In genomic region chr10:7752251-7752650, GRCh38 we compare ENCODE assay signal across 40 cellular contexts. TPM values are rescaled to one million over a fixed set of nuclear protein-coding genes. Genes with fewer than 3 reads are reported as not detected.
"Had no signal": no experiment of that assay in that cellular context is flagged by ENCODE, and none has a peak within 500 bp of the region (broad histone marks: within the 10 kb centered on the region; RNA-seq: fewer than 3 reads in every experiment).

No MANE protein-coding gene starts in this region.

- H3K27me3 ChIP-seq: MG63 had no signal

- H3K9ac ChIP-seq: KMS-11 had no signal

- H3K27ac ChIP-seq: KMS-11 had no signal

- DNase-seq: Karpas-422, Kasumi-1, KG1, MG63, MM.1S, MV-4-11, NCI-H1048, NCI-H1092, NCI-H1092 treated with DMSO at 0.1 percent for 48 hours, NCI-H1105, NCI-H1105 treated with DMSO at 0.1 percent for 48 hours, NCI-H1417, NCI-H1417 treated with DMSO at 0.1 percent for 48 hours, NCI-H1436, NCI-H1436 treated with DMSO at 0.1 percent for 48 hours, NCI-H146, NCI-H1694, NCI-H1694 treated with DMSO at 0.1 percent for 48 hours, NCI-H187, NCI-H187 treated with DMSO at 0.1 percent for 48 hours, NCI-H1930, NCI-H2029, NCI-H2029 treated with DMSO at 0.1 percent for 48 hours, NCI-H2081, NCI-H2081 treated with DMSO at 0.1 percent for 48 hours, NCI-H2107, NCI-H2171, NCI-H2171 treated with DMSO at 0.1 percent for 48 hours, NCI-H2227 treated with DMSO at 0.1 percent for 48 hours, NCI-H226, NCI-H345, NCI-H446, NCI-H446 treated with DMSO at 0.1 percent for 48 hours, NCI-H510A, NCI-H510A treated with DMSO at 0.1 percent for 48 hours had no signal

- H3K9me3 ChIP-seq: MG63 had no signal

- H3K4me2 ChIP-seq: KMS-11 had no signal

- H3K4me3 ChIP-seq: MG63 had no signal

RNA-seq across cellular contexts. Expression of gene ITIH2, which starts 49.1 kb away (rescaled TPM):
- total RNA-seq: LHCN-M2, M059J, MCF 10A, NCI-H460 had no signal
